Comparison of ENCODE assay signal across 12 cellular contexts in the genomic region with DNA sequence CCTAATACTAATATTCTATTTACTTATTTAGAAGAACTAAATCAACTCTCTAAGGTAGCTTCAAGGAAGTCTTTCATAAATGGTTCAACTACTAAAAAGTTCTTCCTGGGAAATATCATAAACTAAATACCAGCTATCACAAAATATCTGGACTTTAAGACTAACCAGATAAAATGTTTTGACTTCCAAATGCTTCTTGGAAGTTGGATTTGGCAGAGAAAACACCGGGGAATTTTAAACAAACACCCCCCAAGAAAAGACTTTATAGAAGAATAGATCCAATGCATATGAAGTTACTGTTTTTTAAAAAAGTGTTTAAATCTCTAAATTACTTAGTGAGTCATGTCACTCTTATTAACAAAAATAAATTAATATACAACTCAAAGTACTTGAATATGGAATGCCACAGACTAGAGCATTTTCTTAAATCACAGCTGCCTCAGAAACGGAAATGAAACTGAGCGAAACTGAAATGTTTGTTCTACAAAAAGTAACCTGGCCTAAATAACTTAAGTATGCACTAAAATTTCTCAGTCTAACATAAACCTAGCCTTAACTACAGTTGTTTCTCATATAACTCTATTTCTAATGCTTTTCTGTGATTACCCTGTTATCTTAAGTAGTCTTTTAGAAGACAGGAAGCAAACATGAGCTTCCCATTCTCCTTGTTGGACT. TPM values are rescaled to one million over a fixed set of nuclear protein-coding genes. Genes with fewer than 3 reads are reported as not detected.
A peak's percentile ranks its signal among the peaks of the same experiment; 100 is the strongest.
DNase-seq lines count a peak whose midpoint lies in the region; ATAC-seq and TF ChIP-seq lines count a peak whose summit lies in the region.
"Had no signal": no experiment of that assay in that cellular context is flagged by ENCODE, and none has a peak within 500 bp of the region (broad histone marks: within the 10 kb centered on the region; RNA-seq: fewer than 3 reads in every experiment).

No MANE protein-coding gene starts in this region.

- H4K20me1 ChIP-seq in BLaER1 treated with 17β-estradiol and CSF1 and Interleukin-3, amounts not matched to agents 10 nM and 100 nM = peaks cover 59 to 100% (median 99%) of the 10 kb centered on the region in 11 experiments

- peak overlapping the region in 9 of 11 experiments; percentile 26 to 100 (median 58); a peak in 14 of 22 replicates for H3K9ac ChIP-seq in BLaER1 treated with 17β-estradiol and CSF1 and Interleukin-3, amounts not matched to agents 10 nM and 100 nM

- H3K27ac ChIP-seq in BLaER1 treated with 17β-estradiol and CSF1 and Interleukin-3, amounts not matched to agents 10 nM and 100 nM = peak overlapping the region; percentile 3 to 99 (median 96); a peak in 19 of 22 replicates
- H3K27ac ChIP-seq: neutrophil had no signal

- H3K4me1 ChIP-seq in BLaER1 treated with 17β-estradiol and CSF1 and Interleukin-3, amounts not matched to agents 10 nM and 100 nM = peaks cover 76 to 95% (median 89%) of the 10 kb centered on the region in 10 experiments

- H3K4me2 ChIP-seq in BLaER1 treated with 17β-estradiol and CSF1 and Interleukin-3, amounts not matched to agents 10 nM and 100 nM = peak overlapping the region; percentile 82 to 100 (median 93)

- no peaks in the 10 kb centered on the region for H3K27me3 ChIP-seq in BLaER1 treated with 17β-estradiol and CSF1 and Interleukin-3, amounts not matched to agents 10 nM and 100 nM
- H3K27me3 ChIP-seq: neutrophil had no signal

- H3K4me3 ChIP-seq in BLaER1 treated with 17β-estradiol and CSF1 and Interleukin-3, amounts not matched to agents 10 nM and 100 nM = peak overlapping the region in 9 of 10 experiments; percentile 8 to 99 (median 38); a peak in 13 of 20 replicates
- H3K4me3 ChIP-seq in fibroblast of villous mesenchyme (ENCODE audit: low read depth, low read length) = no peak overlapping the region

- DNase-seq in fibroblast of villous mesenchyme (ENCODE audit: low read depth) = peak; percentile 55
- DNase-seq in stimulated activated CD4-positive, alpha-beta T cell treated with anti-CD3 and anti-CD28 coated beads, Interleukin-4, amount 100 ng/mL, for 4 hours = no peak
- no peak for DNase-seq in NCI-H774 (lab: John Stamatoyannopoulos, UW)
- DNase-seq in HuH-7 (ENCODE audit: low spot score) = no peak
- DNase-seq: activated CD4-positive, alpha-beta T cell treated with anti-CD3 and anti-CD28 coated beads, Interleukin-2, amount 10 ng/mL, durations not matched to agents 7 days and 5 days; SIG-M5 had no signal

- ATAC-seq in GM21447 (IDR thresholded peaks at IDR 0.05; ENCODE audit: unreplicated experiment) = peak; percentile 51
- ATAC-seq in HG03432 (IDR thresholded peaks at IDR 0.05; ENCODE audit: unreplicated experiment) = peak; percentile 56
- ATAC-seq in HG03457 (IDR thresholded peaks at IDR 0.05; ENCODE audit: unreplicated experiment) = no peak
- ATAC-seq: activated naive CD4-positive, alpha-beta T cell treated with anti-CD3 and anti-CD28 coated beads, Interleukin-2, amount 50 U/mL, for 72 hours had no signal

- TF ChIP-seq CTCF in fibroblast of villous mesenchyme (IDR thresholded peaks at IDR 0.05; ENCODE audit: insufficient read depth, low read depth, low read length) = no peak

- peaks cover 29 to 98% (median 73%) of the 10 kb centered on the region in 11 experiments; a peak in 21 of 22 replicates for H3K36me3 ChIP-seq in BLaER1 treated with 17β-estradiol and CSF1 and Interleukin-3, amounts not matched to agents 10 nM and 100 nM

- no peaks in the 10 kb centered on the region; a peak in 2 of 22 replicates for H3K9me3 ChIP-seq in BLaER1 treated with 17β-estradiol and CSF1 and Interleukin-3, amounts not matched to agents 10 nM and 100 nM (replicated peaks in 1 of 11)
- H3K9me3 ChIP-seq: neutrophil had no signal

RNA-seq across cellular contexts. Expression of a gene that starts 6.8 kb away (rescaled TPM):
- total RNA-seq in fibroblast of villous mesenchyme = 88.3 and 132 TPM in 2 replicates
